In the genomic region with DNA sequence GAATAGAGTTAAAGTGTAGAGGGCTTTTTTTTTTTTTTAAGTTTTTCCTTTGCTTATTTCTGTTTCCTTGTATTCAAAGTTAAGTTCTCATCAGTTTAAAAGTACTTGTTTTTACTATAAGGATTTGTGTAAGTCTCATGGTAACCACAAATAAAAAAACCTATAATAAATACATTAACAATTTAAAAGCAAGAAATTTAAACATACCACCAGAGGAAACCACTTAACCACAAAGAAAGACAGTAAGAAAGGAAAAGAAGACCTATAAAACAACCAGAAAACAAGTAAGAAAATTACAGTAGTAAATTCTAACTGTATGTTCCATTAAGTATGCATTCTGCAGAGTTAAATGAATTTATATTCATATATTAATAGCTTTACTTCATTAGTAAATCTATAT, we compare ENCODE assay signal across 24 cellular contexts.
DNase-seq lines count a peak whose midpoint lies in the region; ATAC-seq and TF ChIP-seq lines count a peak whose summit lies in the region.
"Had no signal": no experiment of that assay in that cellular context is flagged by ENCODE, and none has a peak within 500 bp of the region (broad histone marks: within the 10 kb centered on the region; RNA-seq: fewer than 3 reads in every experiment).

No MANE protein-coding gene starts in this region.

- H3K36me3 ChIP-seq in SK-N-MC (ENCODE audit: insufficient read depth, low read length), result no peaks in the 10 kb centered on the region
- H3K36me3 ChIP-seq in neural progenitor cell, result no peaks in the 10 kb centered on the region
- no peaks in the 10 kb centered on the region for H3K36me3 ChIP-seq in effector memory CD4-positive, alpha-beta T cell (ENCODE audit: control insufficient read depth, insufficient read depth, low read length)
- H3K36me3 ChIP-seq: BE2C, SJSA1 had no signal

- H3K27me3 ChIP-seq in neural progenitor cell, result no peaks in the 10 kb centered on the region
- no peaks in the 10 kb centered on the region for H3K27me3 ChIP-seq in effector memory CD4-positive, alpha-beta T cell (replicated peaks; ENCODE audit: control insufficient read depth, insufficient read depth, low read length, poor library complexity, severe bottlenecking)
- H3K27me3 ChIP-seq: BE2C, SJSA1 had no signal

- H2AFZ ChIP-seq in neural progenitor cell (replicated peaks), result no peak overlapping the region
- H2AFZ ChIP-seq: GM23248 had no signal

- H3K4me3 Mint-ChIP-seq in neural progenitor cell, result no peak overlapping the region
- H3K4me3 Mint-ChIP-seq: CD4-positive, CD25-positive, alpha-beta regulatory T cell had no signal

- peaks cover 19% of the 10 kb centered on the region for H3K9me3 Mint-ChIP-seq in neural progenitor cell

- H3K9me3 ChIP-seq in SK-N-MC (ENCODE audit: low read depth, low read length), result peaks cover 4% of the 10 kb centered on the region; the same call in 1 of the 2 replicates
- H3K9me3 ChIP-seq in neural progenitor cell (ENCODE audit: low read depth), result no peaks in the 10 kb centered on the region
- no peaks in the 10 kb centered on the region for H3K9me3 ChIP-seq in effector memory CD4-positive, alpha-beta T cell (ENCODE audit: control insufficient read depth, low read length)
- H3K9me3 ChIP-seq: BE2C, SJSA1 had no signal

- no peaks in the 10 kb centered on the region for H3K4me1 Mint-ChIP-seq in neural progenitor cell
- H3K4me1 Mint-ChIP-seq: CD4-positive, CD25-positive, alpha-beta regulatory T cell had no signal

- no peak for ATAC-seq in HG03439 (IDR thresholded peaks at IDR 0.05; ENCODE audit: unreplicated experiment)
- ATAC-seq: HCT116, HepG2 had no signal

- no peaks in the 10 kb centered on the region for H3K79me2 ChIP-seq in neural progenitor cell (ENCODE audit: low read depth)

- no peak overlapping the region for H3K27ac Mint-ChIP-seq in neural progenitor cell
- H3K27ac Mint-ChIP-seq: CD4-positive, CD25-positive, alpha-beta regulatory T cell had no signal

- DNase-seq in NCI-H1092 treated with DMSO at 0.1 percent for 48 hours (lab: John Stamatoyannopoulos, UW) (peak; percentile 5), NCI-H1092 (lab: John Stamatoyannopoulos, UW) (no peak), KBM-7 (peak; percentile 62), SK-N-MC (ENCODE audit: low read depth, low spot score) (peak; percentile 64), neural progenitor cell (ENCODE audit: low spot score) (no peak), amygdala (lab: John Stamatoyannopoulos, UW) (no peak)
- no peak for DNase-seq in effector memory CD4-positive, alpha-beta T cell
- DNase-seq: 8988T; BE2C; CD4-positive, CD25-positive, alpha-beta regulatory T cell; COR-L47; GM23248; KG1; NCI-H1048; NCI-H146; NCI-H2081; NCI-H2171 treated with DMSO at 0.1 percent for 48 hours; NCI-H446; NCI-H774; RPMI8226 had no signal

- no peaks in the 10 kb centered on the region for H3K27me3 Mint-ChIP-seq in neural progenitor cell (ENCODE audit: insufficient read depth, low read depth)
- H3K27me3 Mint-ChIP-seq: CD4-positive, CD25-positive, alpha-beta regulatory T cell had no signal

- H3K4me2 ChIP-seq in neural progenitor cell, result no peak overlapping the region

- TF ChIP-seq CTCF in neural progenitor cell (IDR thresholded peaks at IDR 0.05), result peak; percentile 34

- no peak overlapping the region for H3K9ac ChIP-seq in SK-N-MC (ENCODE audit: insufficient read length)
- no peak overlapping the region for H3K9ac ChIP-seq in neural progenitor cell
- H3K9ac ChIP-seq: GM23248 had no signal

- no peaks in the 10 kb centered on the region for H4K20me1 ChIP-seq in neural progenitor cell (ENCODE audit: low read depth)

- no peak overlapping the region for H3K4me3 ChIP-seq in SK-N-MC
- no peak overlapping the region for H3K4me3 ChIP-seq in neural progenitor cell
- no peak overlapping the region for H3K4me3 ChIP-seq in effector memory CD4-positive, alpha-beta T cell (ENCODE audit: insufficient read depth, low read depth, low read length, poor library complexity, severe bottlenecking)
- H3K4me3 ChIP-seq: GM23248, SJSA1 had no signal

- H3K36me3 Mint-ChIP-seq in neural progenitor cell, result no peaks in the 10 kb centered on the region
- H3K36me3 Mint-ChIP-seq: CD4-positive, CD25-positive, alpha-beta regulatory T cell had no signal

- in situ Hi-C loops in KBM-7 (cut with MboI; ENCODE audit: low pct_unique_long_range_greater_than_20kb, low sequenced_read_pairs), result no loop called here

- H3F3A ChIP-seq in neural progenitor cell (ENCODE audit: low read depth), result no peaks in the 10 kb centered on the region

- no peaks in the 10 kb centered on the region for H3K4me1 ChIP-seq in neural progenitor cell
- H3K4me1 ChIP-seq in effector memory CD4-positive, alpha-beta T cell (ENCODE audit: control insufficient read depth, insufficient read depth, low read length, poor library complexity, severe bottlenecking), result no peaks in the 10 kb centered on the region
- H3K4me1 ChIP-seq: BE2C, SJSA1 had no signal

- H3K27ac ChIP-seq in SK-N-MC, result no peak overlapping the region
- no peak overlapping the region for H3K27ac ChIP-seq in neural progenitor cell
- no peak overlapping the region for H3K27ac ChIP-seq in effector memory CD4-positive, alpha-beta T cell (ENCODE audit: insufficient read depth, low read length, poor library complexity, severe bottlenecking)
- H3K27ac ChIP-seq: GM23248, SJSA1 had no signal

Comparison
In these comparisons a context has a peak if more than half of its experiments do, and no peak if none do; other contexts are left out.
1. DNase-seq: peak in NCI-H1092 treated with DMSO at 0.1 percent for 48 hours (single experiment), KBM-7 (single experiment) and SK-N-MC (single experiment); none in NCI-H1092 (single experiment), neural progenitor cell (single experiment), effector memory CD4-positive, alpha-beta T cell (0 of 3) and amygdala (0 of 56).